Comparison of ENCODE assay signal across 1 cellular context in the genomic region with DNA sequence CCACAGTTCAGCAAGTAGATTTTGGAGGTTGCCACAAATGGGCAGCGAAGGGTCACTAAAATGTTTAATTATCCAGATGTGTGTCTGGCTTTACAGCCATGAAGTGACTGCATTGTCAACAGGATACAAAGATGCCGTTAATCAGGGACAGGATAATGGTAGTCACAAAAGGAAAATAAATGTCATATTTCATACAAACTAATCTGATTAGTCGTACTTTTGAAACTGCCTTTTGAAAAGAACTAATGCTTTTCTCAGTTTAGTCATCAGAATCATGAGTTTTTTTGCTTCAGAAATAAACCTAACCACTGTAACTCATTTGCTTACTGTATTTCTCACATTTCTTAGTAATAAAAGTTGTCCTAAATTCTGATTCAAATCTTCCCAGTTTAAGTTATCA.
TF ChIP-seq lines count a peak whose summit lies in the region.

No MANE protein-coding gene starts in this region.

TF ChIP-seq in GM12878, 131 proteins besides CTCF, POLR2A, EP300 and RAD21 (continued from another document):
- TF ChIP-seq, protein P1, sequence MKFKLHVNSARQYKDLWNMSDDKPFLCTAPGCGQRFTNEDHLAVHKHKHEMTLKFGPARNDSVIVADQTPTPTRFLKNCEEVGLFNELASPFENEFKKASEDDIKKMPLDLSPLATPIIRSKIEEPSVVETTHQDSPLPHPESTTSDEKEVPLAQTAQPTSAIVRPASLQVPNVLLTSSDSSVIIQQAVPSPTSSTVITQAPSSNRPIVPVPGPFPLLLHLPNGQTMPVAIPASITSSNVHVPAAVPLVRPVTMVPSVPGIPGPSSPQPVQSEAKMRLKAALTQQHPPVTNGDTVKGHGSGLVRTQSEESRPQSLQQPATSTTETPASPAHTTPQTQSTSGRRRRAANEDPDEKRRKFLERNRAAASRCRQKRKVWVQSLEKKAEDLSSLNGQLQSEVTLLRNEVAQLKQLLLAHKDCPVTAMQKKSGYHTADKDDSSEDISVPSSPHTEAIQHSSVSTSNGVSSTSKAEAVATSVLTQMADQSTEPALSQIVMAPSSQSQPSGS (IDR thresholded peaks at IDR 0.05; ENCODE audit: low read length) = peak; percentile 52; the same call in 1 of the 2 replicates
- peak; percentile 53; the same call in 1 of the 2 replicates for TF ChIP-seq ZNF24 (IDR thresholded peaks at IDR 0.05)
- TF ChIP-seq IKZF2 (IDR thresholded peaks at IDR 0.05) = peak in 1 of 2 experiments; percentile 36; a peak in 1 of 4 replicates
- TF ChIP-seq TARDBP (IDR thresholded peaks at IDR 0.05; ENCODE audit: borderline replicate concordance) = no peak
- TF ChIP-seq RUNX3 (IDR thresholded peaks at IDR 0.05; ENCODE audit: low read length) = peak; percentile 8; the same call in 1 of the 2 replicates
- TF ChIP-seq MTA2 (IDR thresholded peaks at IDR 0.05; ENCODE audit: low read depth) = peak; percentile 69; the same call in 1 of the 2 replicates
- peak; percentile 27; the same call in 1 of the 2 replicates for TF ChIP-seq FOXM1 (IDR thresholded peaks at IDR 0.05; ENCODE audit: low read depth, low read length)
- TF ChIP-seq ESRRA (IDR thresholded peaks at IDR 0.05; ENCODE audit: low read length) = no peak
